Comparison of ENCODE assay signal across 8 cellular contexts in genomic region chr7:5396542-5396941, GRCh38. TPM values are rescaled to one million over a fixed set of nuclear protein-coding genes. Genes with fewer than 3 reads are reported as not detected.
DNase-seq lines count a peak whose midpoint lies in the region; ATAC-seq and TF ChIP-seq lines count a peak whose summit lies in the region.

No MANE protein-coding gene starts in this region.

- H3K27ac ChIP-seq in colonic mucosa (peak overlapping the region; percentile 82), tibial artery (peak overlapping the region; percentile 45 to 61)

- peaks cover 0 to 24% (median 10%) of the 10 kb centered on the region in 3 donors for H3K36me3 Mint-ChIP-seq in naive thymus-derived CD8-positive, alpha-beta T cell

- POLR2A ChIA-PET in naive thymus-derived CD8-positive, alpha-beta T cell (lab: Charles Lee) = interaction anchor here (0.5 to 1.9 kb wide), 17 partner anchors 11 to 426 kb away, joined by 3 to 14 read pairs (median 3); no protein-coding TSS in a partner anchor

- peak; percentile 37 for ATAC-seq in GM19467 (IDR thresholded peaks at IDR 0.05; ENCODE audit: unreplicated experiment)
- peak; percentile 32 to 49 for ATAC-seq in activated CD4-positive, CD25-positive, alpha-beta regulatory T cell treated with anti-CD3 and anti-CD28 coated beads, Interleukin-2, amount 50 U/mL, for 24 hours
- ATAC-seq in naive thymus-derived CD8-positive, alpha-beta T cell = peak; percentile 54 to 66

- peaks cover 11 to 40% (median 38%) of the 10 kb centered on the region in 4 donors for H3K4me1 Mint-ChIP-seq in naive thymus-derived CD8-positive, alpha-beta T cell

- H3K9me3 ChIP-seq in colonic mucosa (no peaks in the 10 kb centered on the region), tibial artery (no peaks in the 10 kb centered on the region)

- H3K4me3 ChIP-seq in colonic mucosa (peak overlapping the region; percentile 50), tibial artery (peak overlapping the region; percentile 25 to 35)

- H3K27me3 Mint-ChIP-seq in naive thymus-derived CD8-positive, alpha-beta T cell = no peaks in the 10 kb centered on the region

- DNase-seq in COLO668 (lab: John Stamatoyannopoulos, UW; ENCODE audit: unreplicated experiment) (peak; percentile 83), HuH-7 (ENCODE audit: low spot score) (peak; percentile 91), colonic mucosa (peak; percentile 49), tibial artery (peak in 1 of 2 donors; percentile 30), NCI-H446 treated with DMSO at 0.1 percent for 48 hours (lab: John Stamatoyannopoulos, UW) (no peak)
- peak; percentile 45 to 82 (median 64) for DNase-seq in naive thymus-derived CD8-positive, alpha-beta T cell

- peak overlapping the region; percentile 43 to 97 (median 92) for H3K27ac Mint-ChIP-seq in naive thymus-derived CD8-positive, alpha-beta T cell

- peak overlapping the region; percentile 76 to 97 for H3K9ac ChIP-seq in colonic mucosa (ENCODE audit: low read depth in 2 of 2, low read length in 2 of 2)

- TF ChIP-seq CTCF in colonic mucosa (IDR thresholded peaks at IDR 0.05) (no peak), tibial artery (IDR thresholded peaks at IDR 0.05) (no peak)

- intact Hi-C loops in colonic mucosa (cut with DNase I) = no loop called here
- intact Hi-C loops in tibial artery (cut with DNase I; ENCODE audit: low total_unique reads) = no loop called here

- H3K4me1 ChIP-seq in colonic mucosa (peaks cover 20% of the 10 kb centered on the region), tibial artery (peaks cover 0 to 77% (median 35%) of the 10 kb centered on the region in 4 donors)

- H3K9me3 Mint-ChIP-seq in naive thymus-derived CD8-positive, alpha-beta T cell = no peaks in the 10 kb centered on the region

- H3K4me3 Mint-ChIP-seq in naive thymus-derived CD8-positive, alpha-beta T cell = peak overlapping the region; percentile 76 to 89 (median 84)

- no peaks in the 10 kb centered on the region for H3K27me3 ChIP-seq in colonic mucosa
- H3K27me3 ChIP-seq in tibial artery = no peaks in the 10 kb centered on the region

- H3K36me3 ChIP-seq in colonic mucosa (peaks cover 13% of the 10 kb centered on the region), tibial artery (peaks cover 23 to 33% (median 31%) of the 10 kb centered on the region in 3 donors)

RNA-seq across cellular contexts. Expression of gene TNRC18, which starts 27.1 kb away (rescaled TPM):
- total RNA-seq in colonic mucosa = 10 to 100 TPM; 84.0 to 90.9 TPM
- 10 to 100 TPM; 41.0 to 42.7 TPM for total RNA-seq in naive thymus-derived CD8-positive, alpha-beta T cell
- polyA plus RNA-seq in naive thymus-derived CD8-positive, alpha-beta T cell = 1 to 10 TPM in 2 of 3 donors, under 1 TPM in 1; 0.59 to 1.6 (median 1.0) TPM
